Comparison of ENCODE assay signal across 16 cellular contexts in genomic region chr3:107142171-107142570, GRCh38.
A peak's percentile ranks its signal among the peaks of the same experiment; 100 is the strongest.
DNase-seq lines count a peak whose midpoint lies in the region; ATAC-seq and TF ChIP-seq lines count a peak whose summit lies in the region.
"Had no signal": no experiment of that assay in that cellular context is flagged by ENCODE, and none has a peak within 500 bp of the region (broad histone marks: within the 10 kb centered on the region; RNA-seq: fewer than 3 reads in every experiment).

No MANE protein-coding gene starts in this region.

- H3K27ac Mint-ChIP-seq in Calu3 (ENCODE audit: unreplicated experiment) (peak overlapping the region; percentile 69), mesothelial cell of epicardium (peak overlapping the region; percentile 6)
- no peak overlapping the region for H3K27ac Mint-ChIP-seq in stimulated activated naive CD8-positive, alpha-beta T cell treated with anti-CD3 and anti-CD28 coated beads, Interleukin-15, amount 100 ng/mL, for 72 hours
- H3K27ac Mint-ChIP-seq: IgD-negative memory B cell had no signal

- H3K4me1 Mint-ChIP-seq in Calu3 (ENCODE audit: low read depth, unreplicated experiment) (peaks cover 14% of the 10 kb centered on the region), mesothelial cell of epicardium (peaks cover 25% of the 10 kb centered on the region)
- no peaks in the 10 kb centered on the region for H3K4me1 Mint-ChIP-seq in stimulated activated naive CD8-positive, alpha-beta T cell treated with anti-CD3 and anti-CD28 coated beads, Interleukin-15, amount 100 ng/mL, for 72 hours
- H3K4me1 Mint-ChIP-seq: IgD-negative memory B cell had no signal

- H3K27ac ChIP-seq in HUES48 (ENCODE audit: low read depth, low read length) (peak overlapping the region; percentile 33), OCI-LY7 (ENCODE audit: low read depth, low read length, poor library complexity, severe bottlenecking) (peak overlapping the region; percentile 82)
- H3K27ac ChIP-seq: RWPE1 had no signal

- H3K27me3 Mint-ChIP-seq in Calu3 (ENCODE audit: unreplicated experiment) (no peaks in the 10 kb centered on the region), mesothelial cell of epicardium (ENCODE audit: low read depth) (no peaks in the 10 kb centered on the region)
- H3K27me3 Mint-ChIP-seq in stimulated activated naive CD8-positive, alpha-beta T cell treated with anti-CD3 and anti-CD28 coated beads, Interleukin-15, amount 100 ng/mL, for 72 hours, result peaks cover 7% of the 10 kb centered on the region

- no peak overlapping the region for H3K4me3 ChIP-seq in HUES48 (ENCODE audit: low read depth, low read length)
- H3K4me3 ChIP-seq in OCI-LY7 (ENCODE audit: low read depth, low read length, poor library complexity, severe bottlenecking), result peak overlapping the region; percentile 7

- H3K36me3 Mint-ChIP-seq in Calu3 (ENCODE audit: insufficient read depth, unreplicated experiment) (no peaks in the 10 kb centered on the region), mesothelial cell of epicardium (peaks cover 13% of the 10 kb centered on the region)

- ATAC-seq in stimulated activated naive CD8-positive, alpha-beta T cell treated with anti-CD3 and anti-CD28 coated beads, Interleukin-15, amount 100 ng/mL, for 72 hours, result no peak
- ATAC-seq in GM18505 (IDR thresholded peaks at IDR 0.05; ENCODE audit: unreplicated experiment), result no peak

- no peaks in the 10 kb centered on the region for H3K79me2 ChIP-seq in OCI-LY7 (ENCODE audit: insufficient read depth, low read depth, low read length)

- POLR2A ChIA-PET in OCI-LY7 (lab: Charles Lee), result interaction anchor here (1.0 to 2.1 kb wide), 2 partner anchors 9 to 22 kb away, joined by 3 to 8 read pairs; no protein-coding TSS in a partner anchor

- H3K9me3 Mint-ChIP-seq in Calu3 (ENCODE audit: low read depth, unreplicated experiment) (peaks cover 9% of the 10 kb centered on the region), mesothelial cell of epicardium (peaks cover 22% of the 10 kb centered on the region)
- H3K9me3 Mint-ChIP-seq in stimulated activated naive CD8-positive, alpha-beta T cell treated with anti-CD3 and anti-CD28 coated beads, Interleukin-15, amount 100 ng/mL, for 72 hours, result peaks cover 0 to 5% of the 10 kb centered on the region in 2 donors

- 0 out of 2 replicates have a peak overlapping the region, but pooled peaks have one; percentile 0 for H2AFZ ChIP-seq in OCI-LY7 (ENCODE audit: low read length)

- H4K20me1 ChIP-seq in OCI-LY7 (ENCODE audit: insufficient read depth, low read length), result no peaks in the 10 kb centered on the region

- DNase-seq in Calu3 (no peak), OCI-LY7 (ENCODE audit: low spot score) (no peak), mesothelial cell of epicardium (ENCODE audit: low spot score in 2 of 2, unreplicated experiment in 2 of 2) (no peak), NCI-H1092 (lab: John Stamatoyannopoulos, UW) (no peak), NCI-H2029 treated with DMSO at 0.1 percent for 48 hours (lab: John Stamatoyannopoulos, UW) (no peak)
- DNase-seq in stimulated activated naive CD8-positive, alpha-beta T cell treated with anti-CD3 and anti-CD28 coated beads, Interleukin-15, amount 100 ng/mL, for 72 hours, result no peak
- DNase-seq: DMS153; H9; Kasumi-1; NCI-H2029; NCI-H510A; NK-92 treated with Interleukin-12 subunit alpha and Interleukin-12 subunit beta, amount 100 ng/mL, for 24 hours had no signal

- H3K9ac ChIP-seq in HUES48 (ENCODE audit: low read depth, low read length), result no peak overlapping the region

- H3K4me2 ChIP-seq in OCI-LY7 (ENCODE audit: low read length), result peak overlapping the region; percentile 57; the same call in 1 of the 2 replicates

- H3K4me3 Mint-ChIP-seq in Calu3 (ENCODE audit: low read depth, unreplicated experiment) (no peak overlapping the region), mesothelial cell of epicardium (no peak overlapping the region)
- H3K4me3 Mint-ChIP-seq in stimulated activated naive CD8-positive, alpha-beta T cell treated with anti-CD3 and anti-CD28 coated beads, Interleukin-15, amount 100 ng/mL, for 72 hours, result no peak overlapping the region
- H3K4me3 Mint-ChIP-seq: H9, IgD-negative memory B cell had no signal

- intact Hi-C loops in Calu3 (cut with micrococcal nuclease; ENCODE audit: unreplicated experiment) (loop anchor here (2.0 kb wide), 1 partner anchor 75 kb away; no protein-coding TSS in a partner anchor), OCI-LY7 (cut with micrococcal nuclease; ENCODE audit: unreplicated experiment) (loop anchor here (5.0 to 10.0 kb wide), 2 partner anchors 283 to 380 kb away; partner anchors contain the start of gene BBX)

- BruUV-seq in Calu3 (replicated peaks; lab: Mats Ljungman, UMichigan), result no TSS peak
- no TSS peak for BruUV-seq in OCI-LY7 (replicated peaks; lab: Mats Ljungman, UMichigan)

- CTCF ChIA-PET in Calu3 (lab: Charles Lee) (interaction anchor here (0.6 to 1.0 kb wide), 2 partner anchors 24 to 71 kb away, joined by 3 to 4 read pairs; no protein-coding TSS in a partner anchor), OCI-LY7 (lab: Charles Lee; ENCODE audit: unreplicated experiment) (no interaction called here)

- no peaks in the 10 kb centered on the region for H3K9me3 ChIP-seq in HUES48 (ENCODE audit: control insufficient read depth, insufficient read depth, low read length)
- peaks cover 17% of the 10 kb centered on the region; the same call in 1 of the 2 replicates for H3K9me3 ChIP-seq in OCI-LY7 (ENCODE audit: low read length)

- H3K4me1 ChIP-seq in HUES48 (ENCODE audit: control insufficient read depth, insufficient read depth, low read length) (peaks cover 9% of the 10 kb centered on the region; the same call in 1 of the 2 replicates), OCI-LY7 (ENCODE audit: insufficient read depth, low read length, poor library complexity, severe bottlenecking) (peaks cover 28% of the 10 kb centered on the region)

- TF ChIP-seq POLR2A in GM18505 (IDR thresholded peaks at IDR 0.05; ENCODE audit: borderline replicate concordance, extremely low read depth, insufficient read depth, insufficient read length), result no peak

- TF ChIP-seq CTCF in Calu3 (IDR thresholded peaks at IDR 0.05; ENCODE audit: unreplicated experiment), result no peak
- no peak for TF ChIP-seq CTCF in OCI-LY7 (conservative IDR thresholded peaks at IDR 0.05; ENCODE audit: low read length)
- no peak for TF ChIP-seq CTCF in mesothelial cell of epicardium (IDR thresholded peaks at IDR 0.05; ENCODE audit: unreplicated experiment)

- no peaks in the 10 kb centered on the region for H3K27me3 ChIP-seq in HUES48 (ENCODE audit: control insufficient read depth, insufficient read depth, low read length)

- H3K36me3 ChIP-seq in HUES48 (ENCODE audit: control insufficient read depth, insufficient read depth, low read length), result no peaks in the 10 kb centered on the region
- peaks cover 13% of the 10 kb centered on the region; the same call in 1 of the 2 replicates for H3K36me3 ChIP-seq in OCI-LY7 (ENCODE audit: insufficient read depth, low read length)

- H3K9me2 ChIP-seq in OCI-LY7 (ENCODE audit: insufficient read depth, low read length), result no peaks in the 10 kb centered on the region

Comparison
In these comparisons a context has a peak if more than half of its experiments do, and no peak if none do; other contexts are left out.
1. H3K27ac Mint-ChIP-seq: peak in Calu3 (single experiment) and mesothelial cell of epicardium (single experiment); none in stimulated activated naive CD8-positive, alpha-beta T cell treated with anti-CD3 and anti-CD28 coated beads, Interleukin-15, amount 100 ng/mL, for 72 hours (0 of 2).